ENCODE assay signal across 23 cellular contexts in the genomic region with DNA sequence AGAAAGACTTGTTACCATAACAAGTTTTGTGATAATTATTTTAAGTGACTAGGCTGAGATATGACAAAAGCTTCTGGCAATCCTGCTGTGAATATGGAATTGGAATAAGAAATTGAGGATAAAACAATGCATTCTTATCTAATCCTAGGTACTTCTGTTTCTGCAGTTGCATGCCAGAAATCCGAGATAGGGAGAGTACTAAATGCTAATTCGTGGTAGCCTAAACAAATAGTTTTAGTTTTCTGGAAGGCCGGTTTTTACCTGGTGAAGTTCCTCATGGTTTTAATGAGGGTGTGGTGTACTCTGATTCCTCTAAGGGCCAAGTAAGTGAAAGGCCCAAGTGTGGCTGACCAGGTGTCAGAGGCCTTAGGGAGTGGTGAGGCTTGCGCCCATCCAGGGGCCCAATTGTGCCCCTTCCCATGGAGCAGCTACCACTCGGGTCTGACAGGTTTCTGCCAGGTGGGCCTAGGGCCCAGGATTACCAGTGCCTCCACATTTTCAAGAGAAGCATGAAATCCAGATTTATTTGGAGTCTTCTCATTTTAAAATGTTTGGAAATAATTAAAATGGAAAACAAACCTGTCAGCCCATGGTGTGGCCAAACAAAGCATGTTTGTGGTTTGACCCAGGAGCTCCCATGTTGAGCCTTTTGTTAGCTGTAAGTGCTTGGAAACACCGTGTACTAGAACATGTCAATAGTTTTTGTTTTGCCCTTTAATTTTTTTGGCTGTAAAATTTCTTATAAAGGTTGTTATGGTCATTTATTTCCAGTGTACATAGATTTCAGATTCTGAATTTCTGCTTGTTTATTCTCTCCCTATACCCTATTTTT. TPM values are rescaled to one million over a fixed set of nuclear protein-coding genes. Genes with fewer than 3 reads are reported as not detected.
DNase-seq lines count a peak whose midpoint lies in the region; ATAC-seq and TF ChIP-seq lines count a peak whose summit lies in the region.
"Had no signal": no experiment of that assay in that cellular context is flagged by ENCODE, and none has a peak within 500 bp of the region (broad histone marks: within the 10 kb centered on the region; RNA-seq: fewer than 3 reads in every experiment).

No MANE protein-coding gene starts in this region.

- no peak for TF ChIP-seq POLR2A in stomach (IDR thresholded peaks at IDR 0.05)

- H3K36me3 ChIP-seq in colonic mucosa (no peaks in the 10 kb centered on the region), stomach (no peaks in the 10 kb centered on the region)
- H3K36me3 ChIP-seq: breast epithelium had no signal

- ATAC-seq in HG02759 (IDR thresholded peaks at IDR 0.05; ENCODE audit: unreplicated experiment) = no peak
- no peak for ATAC-seq in HG03095 (IDR thresholded peaks at IDR 0.05; ENCODE audit: unreplicated experiment)
- ATAC-seq: GM12878, HCT116 had no signal

- intact Hi-C loops in colonic mucosa (cut with DNase I) = loop anchor here (5.0 kb wide), 1 partner anchor 277 kb away; no protein-coding TSS in a partner anchor
- intact Hi-C loops in stomach (cut with DNase I; ENCODE audit: low total_unique reads) = no loop called here

- DNase-seq in NCI-H345 (lab: John Stamatoyannopoulos, UW) (peak; percentile 20), NCI-H345 treated with DMSO at 0.1 percent for 48 hours (lab: John Stamatoyannopoulos, UW; ENCODE audit: unreplicated experiment) (no peak), NCI-H2081 treated with DMSO at 0.1 percent for 48 hours (lab: John Stamatoyannopoulos, UW) (peak; percentile 34), colonic mucosa (no peak), stomach (no peak)
- DNase-seq in activated CD8-positive, alpha-beta memory T cell treated with anti-CD3 and anti-CD28 coated beads, Interleukin-2, amount 50 U/mL, for 48 hours = no peak
- DNase-seq: activated CD4-positive, alpha-beta memory T cell treated with anti-CD3 and anti-CD28 coated beads for 36 hours; activated CD4-positive, CD25-positive, alpha-beta regulatory T cell; activated effector memory CD4-positive, alpha-beta T cell treated with anti-CD3 and anti-CD28 coated beads, Interleukin-2, amount 50 U/mL, for 16 hours; Caco-2; cortex of kidney; DMS79 treated with DMSO at 0.1 percent for 48 hours; KBM-7; NCI-H1694; NCI-H446 treated with DMSO at 0.1 percent for 48 hours; OCI-M1; posterior cingulate gyrus; T-helper 9 cell had no signal

- 32 to 54% (median 39%) methylated on average over 6 of the region's 6 CpGs for whole genome bisulfite sequencing in stomach, 5 donors

- no peak overlapping the region for H3K4me3 ChIP-seq in colonic mucosa
- H3K4me3 ChIP-seq in stomach = no peak overlapping the region
- H3K4me3 ChIP-seq: breast epithelium, GM12878 had no signal

- peaks cover 6% of the 10 kb centered on the region for H3K4me1 ChIP-seq in colonic mucosa
- peaks cover 5 to 78% (median 41%) of the 10 kb centered on the region in 4 donors for H3K4me1 ChIP-seq in stomach
- H3K4me1 ChIP-seq: breast epithelium had no signal

- no peaks in the 10 kb centered on the region for H3K9me3 ChIP-seq in colonic mucosa
- no peaks in the 10 kb centered on the region for H3K9me3 ChIP-seq in stomach
- H3K9me3 ChIP-seq: breast epithelium, Caco-2 had no signal

- TF ChIP-seq EP300 in stomach (IDR thresholded peaks at IDR 0.05) = no peak

- H3K27me3 ChIP-seq in colonic mucosa (no peaks in the 10 kb centered on the region), stomach (no peaks in the 10 kb centered on the region)
- H3K27me3 ChIP-seq: breast epithelium had no signal

- no peak overlapping the region for H3K9ac ChIP-seq in colonic mucosa (ENCODE audit: low read depth in 2 of 2, low read length in 2 of 2)

- TF ChIP-seq CTCF in colonic mucosa (IDR thresholded peaks at IDR 0.05) (no peak), stomach (IDR thresholded peaks at IDR 0.05) (no peak)

- peak overlapping the region; percentile 18 for H3K27ac ChIP-seq in colonic mucosa
- peak overlapping the region; percentile 69 to 90 (median 84) for H3K27ac ChIP-seq in stomach

RNA-seq across cellular contexts. Expression of gene PLCB4, which starts 6.6 kb away (rescaled TPM):
- total RNA-seq in colonic mucosa = 10 to 100 TPM; 39.4 to 39.5 TPM
- total RNA-seq in stomach = 10 to 100 TPM; 22.2 to 29.4 (median 23.2) TPM
- 1 to 10 TPM; 5.3 to 8.2 (median 5.4) TPM for polyA plus RNA-seq in stomach
- total RNA-seq: activated CD4-positive, alpha-beta memory T cell treated with anti-CD3 and anti-CD28 coated beads for 36 hours; GM12878 had no signal
- polyA plus RNA-seq: GM12878 had no signal

Comparison
In these comparisons a context has a peak if more than half of its experiments do, and no peak if none do; other contexts are left out.
1. DNase-seq: peak in NCI-H345 (single experiment) and NCI-H2081 treated with DMSO at 0.1 percent for 48 hours (single experiment); none in NCI-H345 treated with DMSO at 0.1 percent for 48 hours (single experiment), colonic mucosa (single experiment), stomach (single experiment) and activated CD8-positive, alpha-beta memory T cell treated with anti-CD3 and anti-CD28 coated beads, Interleukin-2, amount 50 U/mL, for 48 hours (single experiment).